8 cellular contexts compared by ENCODE assay signal in the genomic region with DNA sequence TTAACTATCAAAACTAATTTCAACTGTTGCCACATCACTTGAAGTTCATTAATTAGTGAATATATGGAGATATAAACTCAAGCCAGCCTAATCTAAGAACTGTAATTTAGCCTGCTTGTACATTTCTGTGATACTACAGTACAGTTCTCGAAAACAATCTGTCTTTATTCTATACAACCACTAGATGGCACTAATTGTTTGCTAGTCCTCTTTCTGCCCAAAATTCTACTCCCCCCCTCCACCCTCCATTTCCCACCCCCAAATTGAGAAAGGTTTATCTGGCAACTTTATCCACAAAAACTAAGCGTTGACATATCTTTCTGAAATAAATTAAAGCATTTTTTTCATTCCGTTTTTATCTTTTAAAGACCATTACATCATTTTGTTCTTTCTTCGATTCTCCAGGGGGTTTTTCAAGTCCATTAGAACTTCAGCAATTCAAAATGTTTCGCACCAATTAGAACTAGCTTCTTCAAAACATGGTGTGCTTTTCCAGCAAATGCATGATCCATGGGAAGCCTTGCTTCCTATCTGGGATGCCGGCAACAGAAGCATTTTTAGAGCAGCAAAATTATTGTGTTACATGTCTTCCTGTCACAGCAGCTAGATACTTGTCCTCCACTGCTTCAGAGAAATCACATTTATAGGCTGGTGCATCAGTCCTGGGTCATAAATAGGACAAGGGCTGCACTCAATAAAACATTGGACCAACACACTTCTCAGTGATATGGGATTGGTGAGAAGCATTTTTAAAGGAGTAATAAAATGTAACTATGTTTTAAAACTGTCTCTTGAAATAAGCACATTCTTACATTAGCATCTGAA.
DNase-seq lines count a peak whose midpoint lies in the region; ATAC-seq and TF ChIP-seq lines count a peak whose summit lies in the region.

No MANE protein-coding gene starts in this region.

- H3K4me3 ChIP-seq in Karpas-422 (ENCODE audit: low read length): no peak overlapping the region
- no peak overlapping the region for H3K4me3 ChIP-seq in lower lobe of right lung

- no peaks in the 10 kb centered on the region for H3K36me3 ChIP-seq in Karpas-422 (ENCODE audit: insufficient read depth, low read length)
- H3K36me3 ChIP-seq in lower lobe of right lung: no peaks in the 10 kb centered on the region

- no peaks in the 10 kb centered on the region for H3K79me2 ChIP-seq in Karpas-422 (ENCODE audit: low read length)

- ATAC-seq in lower lobe of right lung (no peak), HG02610 (IDR thresholded peaks at IDR 0.05; ENCODE audit: unreplicated experiment) (no peak)

- H3K9ac ChIP-seq in Karpas-422 (ENCODE audit: low read length): no peak overlapping the region

- H2AFZ ChIP-seq in Karpas-422 (ENCODE audit: low read length): no peak overlapping the region

- no peaks in the 10 kb centered on the region for H3K9me3 Mint-ChIP-seq in immature natural killer cell

- peaks cover 0 to 4% (median 2%) of the 10 kb centered on the region in 3 donors for H3K27me3 Mint-ChIP-seq in immature natural killer cell (ENCODE audit: low read depth in 3 of 3)

- peak; percentile 41 for DNase-seq in NCI-H2029 treated with DMSO at 0.1 percent for 48 hours (lab: John Stamatoyannopoulos, UW)
- DNase-seq in NCI-H2029 (lab: John Stamatoyannopoulos, UW): no peak
- peak; percentile 58 for DNase-seq in Karpas-422
- DNase-seq in astrocyte of the hippocampus (ENCODE audit: low read depth, low spot score): peak; percentile 17
- no peak for DNase-seq in lower lobe of right lung
- no peak for DNase-seq in immature natural killer cell
- DNase-seq in activated CD4-positive, CD25-positive, alpha-beta regulatory T cell treated with anti-CD3 and anti-CD28 coated beads, Interleukin-2, amount 50 U/mL, for 72 hours: no peak

- H3K36me3 Mint-ChIP-seq in immature natural killer cell: no peaks in the 10 kb centered on the region

- peak; percentile 48 for TF ChIP-seq CTCF in lower lobe of right lung (IDR thresholded peaks at IDR 0.05)

- H3K27ac ChIP-seq in Karpas-422 (ENCODE audit: low read length) (no peak overlapping the region), lower lobe of right lung (no peak overlapping the region)

- H3K9me3 ChIP-seq in Karpas-422 (ENCODE audit: low read length) (no peaks in the 10 kb centered on the region), lower lobe of right lung (no peaks in the 10 kb centered on the region)

- H3K4me1 ChIP-seq in Karpas-422 (ENCODE audit: low read length) (no peaks in the 10 kb centered on the region), lower lobe of right lung (no peaks in the 10 kb centered on the region)

- no peak overlapping the region for H3K27ac Mint-ChIP-seq in immature natural killer cell

- no peaks in the 10 kb centered on the region for H3K4me1 Mint-ChIP-seq in immature natural killer cell

- no peaks in the 10 kb centered on the region for H4K20me1 ChIP-seq in Karpas-422 (ENCODE audit: insufficient read depth, low read depth, low read length)

- no peaks in the 10 kb centered on the region for H3K27me3 ChIP-seq in Karpas-422 (ENCODE audit: low read length)
- peaks cover 39% of the 10 kb centered on the region for H3K27me3 ChIP-seq in lower lobe of right lung (ENCODE audit: low read depth)

- H3K4me2 ChIP-seq in Karpas-422 (ENCODE audit: low read depth, low read length, poor library complexity, severe bottlenecking): no peak overlapping the region

- intact Hi-C loops in lower lobe of right lung (cut with DNase I): no loop called here

- H3K4me3 Mint-ChIP-seq in immature natural killer cell: no peak overlapping the region

- H3K9me2 ChIP-seq in Karpas-422 (replicated peaks; ENCODE audit: insufficient read depth, low read length): no peaks in the 10 kb centered on the region

Comparison
In these comparisons a context has a peak if more than half of its experiments do, and no peak if none do; other contexts are left out.
1. DNase-seq: peak in NCI-H2029 treated with DMSO at 0.1 percent for 48 hours (single experiment), Karpas-422 (single experiment) and astrocyte of the hippocampus (single experiment); none in NCI-H2029 (single experiment), lower lobe of right lung (single experiment), immature natural killer cell (0 of 3) and activated CD4-positive, CD25-positive, alpha-beta regulatory T cell treated with anti-CD3 and anti-CD28 coated beads, Interleukin-2, amount 50 U/mL, for 72 hours (single experiment).